20 cellular contexts compared by ENCODE assay signal in genomic region chr13:75825161-75825560, GRCh38.
"Had no signal": no experiment of that assay in that cellular context is flagged by ENCODE, and none has a peak within 500 bp of the region (broad histone marks: within the 10 kb centered on the region; RNA-seq: fewer than 3 reads in every experiment).

No MANE protein-coding gene starts in this region.

- H3K4me1 Mint-ChIP-seq: activated CD4-positive, alpha-beta T cell treated with anti-CD3 and anti-CD28 coated beads for 36 hours; nephron had no signal

- H3K9me3 ChIP-seq: body of pancreas, colonic mucosa, esophagus squamous epithelium, lower lobe of right lung, right atrium auricular region, suprapubic skin had no signal

- H3K4me3 ChIP-seq: body of pancreas, colonic mucosa, esophagus squamous epithelium, lower lobe of right lung, right atrium auricular region, skin epidermis, suprapubic skin had no signal

- H3K27ac Mint-ChIP-seq: activated CD4-positive, alpha-beta T cell treated with anti-CD3 and anti-CD28 coated beads for 36 hours; activated naive CD8-positive, alpha-beta T cell treated with anti-CD3 and anti-CD28 coated beads for 36 hours; nephron; stimulated activated naive CD8-positive, alpha-beta T cell treated with anti-CD3 and anti-CD28 coated beads, Interleukin-15, Interleukin-2, amounts not matched to agents 100 ng/mL and 50 ng/mL, for 24 hours had no signal

- H3K27me3 Mint-ChIP-seq: activated CD4-positive, alpha-beta T cell treated with anti-CD3 and anti-CD28 coated beads for 36 hours; activated naive CD8-positive, alpha-beta T cell treated with anti-CD3 and anti-CD28 coated beads for 36 hours; stimulated activated naive CD8-positive, alpha-beta T cell treated with anti-CD3 and anti-CD28 coated beads, Interleukin-15, Interleukin-2, amounts not matched to agents 100 ng/mL and 50 ng/mL, for 24 hours had no signal

- H3K36me3 ChIP-seq: colonic mucosa had no signal

- H3K27ac ChIP-seq: body of pancreas, colonic mucosa, esophagus squamous epithelium, lower lobe of right lung, right atrium auricular region, skin epidermis, suprapubic skin, VCaP had no signal

- DNase-seq: activated CD4-positive, alpha-beta T cell treated with anti-CD3 and anti-CD28 coated beads for 36 hours; activated naive CD8-positive, alpha-beta T cell treated with anti-CD3 and anti-CD28 coated beads for 36 hours; amygdala; body of pancreas; central memory CD4-positive, alpha-beta T cell; colonic mucosa; esophagus squamous epithelium; left cardiac atrium; lower lobe of right lung; occipital lobe; stimulated activated CD4-positive, alpha-beta T cell treated with anti-CD3 and anti-CD28 coated beads, Interleukin-15, amount 100 ng/mL, for 24 hours; stimulated activated CD4-positive, alpha-beta T cell treated with anti-CD3 and anti-CD28 coated beads, Interleukin-4, amount 100 ng/mL, for 24 hours; stimulated activated CD8-positive, alpha-beta memory T cell treated with anti-CD3 and anti-CD28 coated beads, Interleukin-4, amount 100 ng/mL, for 48 hours; trophoblast cell had no signal

- H3K4me1 ChIP-seq: body of pancreas, colonic mucosa, lower lobe of right lung, right atrium auricular region had no signal

- H3K27me3 ChIP-seq: body of pancreas, colonic mucosa, esophagus squamous epithelium, right atrium auricular region, suprapubic skin had no signal

- H3K4me3 Mint-ChIP-seq: activated CD4-positive, alpha-beta T cell treated with anti-CD3 and anti-CD28 coated beads for 36 hours; activated naive CD8-positive, alpha-beta T cell treated with anti-CD3 and anti-CD28 coated beads for 36 hours; nephron; stimulated activated naive CD8-positive, alpha-beta T cell treated with anti-CD3 and anti-CD28 coated beads, Interleukin-15, Interleukin-2, amounts not matched to agents 100 ng/mL and 50 ng/mL, for 24 hours had no signal

- ATAC-seq: activated CD4-positive, alpha-beta T cell treated with anti-CD3 and anti-CD28 coated beads for 36 hours; body of pancreas; left cardiac atrium had no signal

- H3K9me3 Mint-ChIP-seq: activated naive CD8-positive, alpha-beta T cell treated with anti-CD3 and anti-CD28 coated beads for 36 hours; nephron; stimulated activated naive CD8-positive, alpha-beta T cell treated with anti-CD3 and anti-CD28 coated beads, Interleukin-15, Interleukin-2, amounts not matched to agents 100 ng/mL and 50 ng/mL, for 24 hours had no signal
